In the genomic region with DNA sequence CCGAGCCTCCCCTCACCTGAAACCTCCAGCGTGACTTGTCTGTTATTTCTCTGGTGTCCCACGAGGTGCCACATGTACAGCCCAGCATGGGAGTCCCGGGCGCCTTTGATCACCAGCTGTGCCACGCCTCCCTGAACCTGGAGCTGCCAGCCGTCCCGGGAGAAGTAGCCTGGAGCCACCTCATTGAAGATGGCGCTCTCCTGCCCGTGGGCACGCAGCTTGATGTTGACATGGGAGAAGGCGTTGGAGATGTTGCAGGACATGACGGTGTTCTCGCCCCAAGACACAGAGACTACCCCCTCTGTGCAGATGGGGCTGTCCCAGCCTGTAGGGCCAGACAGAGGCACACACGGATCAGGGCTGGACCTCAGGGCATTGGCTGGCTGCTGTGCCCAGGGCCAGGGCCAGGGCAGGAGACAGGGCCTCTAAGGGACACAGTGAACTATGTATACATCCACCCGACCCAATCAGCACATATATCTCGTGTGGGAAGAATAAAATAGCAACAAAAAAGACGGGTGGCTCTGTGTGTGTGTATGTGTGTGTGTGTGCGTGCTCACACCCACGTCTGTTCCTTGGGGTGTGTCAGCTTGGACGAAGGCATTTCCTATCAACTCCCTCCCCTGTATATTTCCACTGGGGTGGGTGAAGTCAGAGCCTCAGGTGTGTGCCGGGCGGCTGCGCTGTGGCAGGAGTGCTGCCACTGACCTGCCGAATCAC, we compare ENCODE assay signal across 1 cellular context.
TF ChIP-seq lines count a peak whose summit lies in the region.

No MANE protein-coding gene starts in this region.

TF ChIP-seq in HepG2, 621 proteins besides CTCF, POLR2A, EP300 and RAD21:
- TF ChIP-seq, protein P1, sequence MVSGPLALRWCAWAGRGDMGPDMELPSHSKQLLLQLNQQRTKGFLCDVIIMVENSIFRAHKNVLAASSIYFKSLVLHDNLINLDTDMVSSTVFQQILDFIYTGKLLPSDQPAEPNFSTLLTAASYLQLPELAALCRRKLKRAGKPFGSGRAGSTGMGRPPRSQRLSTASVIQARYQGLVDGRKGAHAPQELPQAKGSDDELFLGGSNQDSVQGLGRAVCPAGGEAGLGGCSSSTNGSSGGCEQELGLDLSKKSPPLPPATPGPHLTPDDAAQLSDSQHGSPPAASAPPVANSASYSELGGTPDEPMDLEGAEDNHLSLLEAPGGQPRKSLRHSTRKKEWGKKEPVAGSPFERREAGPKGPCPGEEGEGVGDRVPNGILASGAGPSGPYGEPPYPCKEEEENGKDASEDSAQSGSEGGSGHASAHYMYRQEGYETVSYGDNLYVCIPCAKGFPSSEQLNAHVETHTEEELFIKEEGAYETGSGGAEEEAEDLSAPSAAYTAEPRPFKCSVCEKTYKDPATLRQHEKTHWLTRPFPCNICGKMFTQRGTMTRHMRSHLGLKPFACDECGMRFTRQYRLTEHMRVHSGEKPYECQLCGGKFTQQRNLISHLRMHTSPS (CRISPR knock-in tag; IDR thresholded peaks at IDR 0.05; ENCODE audit: low read depth) = peak; percentile 52; the same call in 1 of the 2 replicates
- no peak for TF ChIP-seq ZNF570 (CRISPR knock-in tag; IDR thresholded peaks at IDR 0.05; ENCODE audit: borderline replicate concordance)
- 0 out of 2 replicates have a peak, but pooled peaks have one; percentile 3 for TF ChIP-seq ZNF839 (CRISPR knock-in tag; IDR thresholded peaks at IDR 0.05; ENCODE audit: borderline replicate concordance)
- 0 out of 4 replicates have a peak, but pooled peaks of 1 of the 2 experiments have one; percentile 20 for TF ChIP-seq KLF16 (CRISPR knock-in tag; IDR thresholded peaks at IDR 0.05)
- 0 out of 2 replicates have a peak, but pooled peaks have one; percentile 11 for TF ChIP-seq SP4 (CRISPR knock-in tag; IDR thresholded peaks at IDR 0.05)
- no peak for TF ChIP-seq KDM1A (CRISPR knock-in tag; IDR thresholded peaks at IDR 0.05)
- 0 out of 2 replicates have a peak, but pooled peaks have one; percentile 3 for TF ChIP-seq ZNF709 (CRISPR knock-in tag; IDR thresholded peaks at IDR 0.05)
- TF ChIP-seq ZNF724P (CRISPR knock-in tag; IDR thresholded peaks at IDR 0.05; ENCODE audit: borderline replicate concordance) = peak; percentile 20; the same call in 1 of the 2 replicates
- TF ChIP-seq ZNF253 (CRISPR knock-in tag; IDR thresholded peaks at IDR 0.05; ENCODE audit: borderline replicate concordance) = peak; percentile 11; the same call in 1 of the 2 replicates
- peak; percentile 5 for TF ChIP-seq HNRNPH1 (optimal IDR thresholded peaks at IDR 0.05; ENCODE audit: low read depth, low read length)
- TF ChIP-seq, protein P2, sequence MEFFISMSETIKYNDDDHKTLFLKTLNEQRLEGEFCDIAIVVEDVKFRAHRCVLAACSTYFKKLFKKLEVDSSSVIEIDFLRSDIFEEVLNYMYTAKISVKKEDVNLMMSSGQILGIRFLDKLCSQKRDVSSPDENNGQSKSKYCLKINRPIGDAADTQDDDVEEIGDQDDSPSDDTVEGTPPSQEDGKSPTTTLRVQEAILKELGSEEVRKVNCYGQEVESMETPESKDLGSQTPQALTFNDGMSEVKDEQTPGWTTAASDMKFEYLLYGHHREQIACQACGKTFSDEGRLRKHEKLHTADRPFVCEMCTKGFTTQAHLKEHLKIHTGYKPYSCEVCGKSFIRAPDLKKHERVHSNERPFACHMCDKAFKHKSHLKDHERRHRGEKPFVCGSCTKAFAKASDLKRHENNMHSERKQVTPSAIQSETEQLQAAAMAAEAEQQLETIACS (CRISPR knock-in tag; IDR thresholded peaks at IDR 0.05) = 0 out of 2 replicates have a peak, but pooled peaks have one; percentile 1
- TF ChIP-seq, protein P3, sequence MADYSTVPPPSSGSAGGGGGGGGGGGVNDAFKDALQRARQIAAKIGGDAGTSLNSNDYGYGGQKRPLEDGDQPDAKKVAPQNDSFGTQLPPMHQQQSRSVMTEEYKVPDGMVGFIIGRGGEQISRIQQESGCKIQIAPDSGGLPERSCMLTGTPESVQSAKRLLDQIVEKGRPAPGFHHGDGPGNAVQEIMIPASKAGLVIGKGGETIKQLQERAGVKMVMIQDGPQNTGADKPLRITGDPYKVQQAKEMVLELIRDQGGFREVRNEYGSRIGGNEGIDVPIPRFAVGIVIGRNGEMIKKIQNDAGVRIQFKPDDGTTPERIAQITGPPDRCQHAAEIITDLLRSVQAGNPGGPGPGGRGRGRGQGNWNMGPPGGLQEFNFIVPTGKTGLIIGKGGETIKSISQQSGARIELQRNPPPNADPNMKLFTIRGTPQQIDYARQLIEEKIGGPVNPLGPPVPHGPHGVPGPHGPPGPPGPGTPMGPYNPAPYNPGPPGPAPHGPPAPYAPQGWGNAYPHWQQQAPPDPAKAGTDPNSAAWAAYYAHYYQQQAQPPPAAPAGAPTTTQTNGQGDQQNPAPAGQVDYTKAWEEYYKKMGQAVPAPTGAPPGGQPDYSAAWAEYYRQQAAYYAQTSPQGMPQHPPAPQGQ (CRISPR knock-in tag; IDR thresholded peaks at IDR 0.05; ENCODE audit: borderline replicate concordance) = 0 out of 2 replicates have a peak, but pooled peaks have one; percentile 18
- no peak for TF ChIP-seq SNAI1 (CRISPR knock-in tag; IDR thresholded peaks at IDR 0.05; ENCODE audit: borderline replicate concordance)
- TF ChIP-seq CEBPG (CRISPR knock-in tag; IDR thresholded peaks at IDR 0.05) = no peak
- no peak for TF ChIP-seq SP1 (IDR thresholded peaks at IDR 0.05)
- 0 out of 2 replicates have a peak, but pooled peaks have one; percentile 5 for TF ChIP-seq SP1 (CRISPR knock-in tag; IDR thresholded peaks at IDR 0.05)
- TF ChIP-seq AGO1 (IDR thresholded peaks at IDR 0.05; ENCODE audit: low read depth, low read length, poor library complexity, severe bottlenecking) = peak; percentile 4
- TF ChIP-seq CEBPB (IDR thresholded peaks at IDR 0.05; ENCODE audit: borderline replicate concordance, low read depth, low read length) = no peak
- TF ChIP-seq, protein P4, sequence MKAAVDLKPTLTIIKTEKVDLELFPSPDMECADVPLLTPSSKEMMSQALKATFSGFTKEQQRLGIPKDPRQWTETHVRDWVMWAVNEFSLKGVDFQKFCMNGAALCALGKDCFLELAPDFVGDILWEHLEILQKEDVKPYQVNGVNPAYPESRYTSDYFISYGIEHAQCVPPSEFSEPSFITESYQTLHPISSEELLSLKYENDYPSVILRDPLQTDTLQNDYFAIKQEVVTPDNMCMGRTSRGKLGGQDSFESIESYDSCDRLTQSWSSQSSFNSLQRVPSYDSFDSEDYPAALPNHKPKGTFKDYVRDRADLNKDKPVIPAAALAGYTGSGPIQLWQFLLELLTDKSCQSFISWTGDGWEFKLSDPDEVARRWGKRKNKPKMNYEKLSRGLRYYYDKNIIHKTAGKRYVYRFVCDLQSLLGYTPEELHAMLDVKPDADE (CRISPR knock-in tag; IDR thresholded peaks at IDR 0.05) = no peak
- peak; percentile 87 for TF ChIP-seq HNRNPL (IDR thresholded peaks at IDR 0.05; ENCODE audit: low read depth, low read length)
- TF ChIP-seq FOXA1 (IDR thresholded peaks at IDR 0.05) = no peak
- TF ChIP-seq FOXA1 (CRISPR knock-in tag; IDR thresholded peaks at IDR 0.05) = 0 out of 2 replicates have a peak, but pooled peaks have one; percentile 18
